19 cellular contexts compared by ENCODE assay signal in the genomic region with DNA sequence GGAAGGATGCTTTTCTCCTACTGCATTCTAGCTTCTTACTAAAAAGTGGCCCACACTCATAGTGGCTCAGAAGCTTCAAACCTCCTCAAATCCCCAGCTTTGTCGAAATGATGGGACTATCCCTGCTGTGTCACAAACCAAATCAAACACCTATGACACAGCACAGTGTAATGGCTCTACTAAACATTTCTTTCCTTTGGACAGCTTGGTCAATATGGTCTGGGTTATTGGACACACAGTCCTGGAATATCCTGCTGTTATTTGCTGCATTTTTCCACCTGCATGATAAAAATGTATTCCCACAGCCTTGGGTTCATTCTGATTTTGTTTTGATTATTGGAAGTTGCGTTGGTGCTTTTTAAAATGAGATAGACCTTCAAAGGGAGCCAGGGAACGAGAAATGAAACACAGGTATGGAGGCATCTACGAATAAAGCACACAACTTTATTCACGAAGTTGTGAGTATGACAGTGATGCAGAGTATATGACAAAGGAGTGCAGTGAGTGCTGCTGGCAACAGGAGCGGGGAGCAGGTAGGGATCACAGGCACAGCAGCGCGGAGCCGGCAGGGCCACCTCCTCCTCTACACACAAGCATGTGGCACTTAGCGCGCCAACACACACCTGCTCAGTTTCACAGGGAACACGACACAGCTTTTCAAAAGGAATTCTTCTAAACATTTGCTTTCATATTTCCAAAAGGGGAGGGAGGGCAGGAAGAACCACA.
"Had no signal": no experiment of that assay in that cellular context is flagged by ENCODE, and none has a peak within 500 bp of the region (broad histone marks: within the 10 kb centered on the region; RNA-seq: fewer than 3 reads in every experiment).

No MANE protein-coding gene starts in this region.

- H3K27ac ChIP-seq: coronary artery, gastroesophageal sphincter, SK-N-MC, testis had no signal

- ATAC-seq: esophagus mucosa; gastroesophageal sphincter; heart right ventricle; natural killer cell treated with Interleukin-12 subunit alpha and Interleukin-12 subunit beta and Interleukin-15 and Interleukin-18, amount 100 ng/mL, for 72 hours had no signal

- H3K9me3 ChIP-seq: gastroesophageal sphincter, heart right ventricle, testis had no signal

- FAIRE-seq: TTC549 had no signal

- H3K27me3 ChIP-seq: gastroesophageal sphincter, heart right ventricle, testis had no signal

- H3K27ac Mint-ChIP-seq: activated naive CD4-positive, alpha-beta T cell treated with anti-CD3 and anti-CD28 coated beads, Interleukin-2, amount 10 ng/mL, durations not matched to agents 7 days and 5 days; activated T-helper 2 cell treated with anti-CD3 and anti-CD28 coated beads, Interferon-gamma antibody, Interleukin-2, Interleukin-4, amounts not matched to agents 10 μg/mL and 5 μg/mL and 100 μg/mL, durations not matched to agents 14 hours and 24 hours and 36 hours; natural killer cell treated with Interleukin-12 subunit alpha and Interleukin-12 subunit beta and Interleukin-15 and Interleukin-18, amount 100 ng/mL, for 72 hours; T-helper 2 cell treated with Interferon-gamma antibody and Interleukin-4, amounts not matched to agents 5 μg/mL and 100 μg/mL, for 36 hours; type B pancreatic cell had no signal

- H3K4me1 Mint-ChIP-seq: activated naive CD4-positive, alpha-beta T cell treated with anti-CD3 and anti-CD28 coated beads, Interleukin-2, amount 10 ng/mL, durations not matched to agents 7 days and 5 days had no signal

- H3K9me3 Mint-ChIP-seq: activated naive CD4-positive, alpha-beta T cell treated with anti-CD3 and anti-CD28 coated beads, Interleukin-2, amount 10 ng/mL, durations not matched to agents 7 days and 5 days; activated T-helper 2 cell treated with anti-CD3 and anti-CD28 coated beads, Interferon-gamma antibody, Interleukin-2, Interleukin-4, amounts not matched to agents 10 μg/mL and 5 μg/mL and 100 μg/mL, durations not matched to agents 14 hours and 24 hours and 36 hours; immature natural killer cell; natural killer cell treated with Interleukin-12 subunit alpha and Interleukin-12 subunit beta and Interleukin-15 and Interleukin-18, amount 100 ng/mL, for 72 hours; T-helper 2 cell treated with Interferon-gamma antibody and Interleukin-4, amounts not matched to agents 5 μg/mL and 100 μg/mL, for 36 hours; type B pancreatic cell had no signal

- H3K4me3 ChIP-seq: coronary artery, gastroesophageal sphincter, heart right ventricle, SK-N-MC, smooth muscle cell, testis had no signal

- H3K36me3 Mint-ChIP-seq: natural killer cell treated with Interleukin-12 subunit alpha and Interleukin-12 subunit beta and Interleukin-15 and Interleukin-18, amount 100 ng/mL, for 72 hours had no signal

- H3K27me3 Mint-ChIP-seq: activated naive CD4-positive, alpha-beta T cell treated with anti-CD3 and anti-CD28 coated beads, Interleukin-2, amount 10 ng/mL, durations not matched to agents 7 days and 5 days; natural killer cell treated with Interleukin-12 subunit alpha and Interleukin-12 subunit beta and Interleukin-15 and Interleukin-18, amount 100 ng/mL, for 72 hours; type B pancreatic cell had no signal

- H3K4me3 Mint-ChIP-seq: activated naive CD4-positive, alpha-beta T cell treated with anti-CD3 and anti-CD28 coated beads, Interleukin-2, amount 10 ng/mL, durations not matched to agents 7 days and 5 days; immature natural killer cell; natural killer cell treated with Interleukin-12 subunit alpha and Interleukin-12 subunit beta and Interleukin-15 and Interleukin-18, amount 100 ng/mL, for 72 hours; T-helper 2 cell treated with Interferon-gamma antibody and Interleukin-4, amounts not matched to agents 5 μg/mL and 100 μg/mL, for 36 hours; type B pancreatic cell had no signal

- DNase-seq: activated CD4-positive, alpha-beta T cell treated with anti-CD3 and anti-CD28 coated beads, Interleukin-2, amount 50 U/mL, for 4 hours; activated naive CD4-positive, alpha-beta T cell treated with anti-CD3 and anti-CD28 coated beads, Interleukin-2, amount 10 ng/mL, durations not matched to agents 7 days and 5 days; activated T-cell treated with anti-CD3 and anti-CD28 coated beads for 4 hours; amniotic stem cell; heart right ventricle; immature natural killer cell; mesendoderm; stimulated activated CD4-positive, alpha-beta T cell treated with anti-CD3 and anti-CD28 coated beads, Interleukin-4, amount 100 ng/mL, for 1 hour; testis had no signal
